In genomic region chr9:80074439-80074838, GRCh38 we compare ENCODE assay signal across 26 cellular contexts.
DNase-seq lines count a peak whose midpoint lies in the region; ATAC-seq and TF ChIP-seq lines count a peak whose summit lies in the region.
"Had no signal": no experiment of that assay in that cellular context is flagged by ENCODE, and none has a peak within 500 bp of the region (broad histone marks: within the 10 kb centered on the region; RNA-seq: fewer than 3 reads in every experiment).

No MANE protein-coding gene starts in this region.

- H3K27ac Mint-ChIP-seq in endothelial cell (ENCODE audit: unreplicated experiment), result no peak overlapping the region
- H3K27ac Mint-ChIP-seq: activated B cell treated with CpG ODN at 0.5 μM for 24 hours; activated CD4-positive, alpha-beta memory T cell treated with anti-CD3 and anti-CD28 coated beads for 36 hours; T-helper 2 cell treated with Interferon-gamma antibody and Interleukin-4, amounts not matched to agents 5 μg/mL and 100 μg/mL, for 36 hours had no signal

- no peak for DNase-seq in Right ventricle myocardium superior
- DNase-seq in left ventricle myocardium inferior, result no peak
- peak; percentile 55 for DNase-seq in astrocyte of the hippocampus (ENCODE audit: low read depth, low spot score)
- DNase-seq in omental fat pad (ENCODE audit: low spot score), result no peak
- DNase-seq in HPDE6-E6E7 (ENCODE audit: extremely low spot score), result no peak
- DNase-seq in endothelial cell (ENCODE audit: low spot score), result no peak
- no peak for DNase-seq in SK-N-DZ (ENCODE audit: low spot score)
- no peak for DNase-seq in activated CD8-positive, alpha-beta memory T cell treated with anti-CD3 and anti-CD28 coated beads, Interleukin-2, amount 50 U/mL, for 48 hours
- DNase-seq: activated B cell treated with CpG ODN at 0.5 μM for 24 hours; activated CD4-positive, alpha-beta memory T cell treated with anti-CD3 and anti-CD28 coated beads for 36 hours; activated gamma-delta T cell treated with Interleukin-2 at 50 U/mL for 16 hours; Caco-2; central memory CD4-positive, alpha-beta T cell; erythroblast; foreskin keratinocyte; islet precursor cell; Kasumi-1; NCI-H1105 treated with DMSO at 0.1 percent for 48 hours; NCI-H2081; retina; SK-N-SH; stimulated activated CD4-positive, alpha-beta T cell treated with anti-CD3 and anti-CD28 coated beads, Interleukin-4, amount 100 ng/mL, for 24 hours; stimulated activated naive CD4-positive, alpha-beta T cell treated with Interleukin-2 at 50 U/mL for 16 hours; tibial artery had no signal

- no peak overlapping the region for H3K4me3 ChIP-seq in left ventricle myocardium inferior
- H3K4me3 ChIP-seq: A549, tibial artery had no signal

- peaks cover 4% of the 10 kb centered on the region for H3K9me3 ChIP-seq in left ventricle myocardium inferior (replicated peaks)
- H3K9me3 ChIP-seq: A549, Caco-2, SK-N-SH, tibial artery had no signal

- H3K36me3 ChIP-seq in left ventricle myocardium inferior, result no peaks in the 10 kb centered on the region
- H3K36me3 ChIP-seq: tibial artery had no signal

- ATAC-seq in Right ventricle myocardium superior (ENCODE audit: poor library complexity) (peak; percentile 49), omental fat pad (ENCODE audit: low FRiP score) (peak; percentile 62)
- ATAC-seq: A549, foreskin keratinocyte had no signal

- peaks cover 3% of the 10 kb centered on the region for H3K27me3 Mint-ChIP-seq in endothelial cell (ENCODE audit: unreplicated experiment)
- H3K27me3 Mint-ChIP-seq: activated B cell treated with CpG ODN at 0.5 μM for 24 hours; activated CD4-positive, alpha-beta memory T cell treated with anti-CD3 and anti-CD28 coated beads for 36 hours had no signal

- H3K36me3 Mint-ChIP-seq in endothelial cell (ENCODE audit: low read depth, unreplicated experiment), result no peaks in the 10 kb centered on the region
- H3K36me3 Mint-ChIP-seq: activated CD4-positive, alpha-beta memory T cell treated with anti-CD3 and anti-CD28 coated beads for 36 hours had no signal

- H3K4me1 ChIP-seq in left ventricle myocardium inferior, result peaks cover 5% of the 10 kb centered on the region
- H3K4me1 ChIP-seq: A549, Caco-2, foreskin keratinocyte had no signal

- no peak overlapping the region for H3K4me3 Mint-ChIP-seq in endothelial cell (ENCODE audit: unreplicated experiment)
- H3K4me3 Mint-ChIP-seq: activated B cell treated with CpG ODN at 0.5 μM for 24 hours; activated CD4-positive, alpha-beta memory T cell treated with anti-CD3 and anti-CD28 coated beads for 36 hours; T-helper 2 cell treated with Interferon-gamma antibody and Interleukin-4, amounts not matched to agents 5 μg/mL and 100 μg/mL, for 36 hours had no signal

- no peak overlapping the region for H3K27ac ChIP-seq in left ventricle myocardium inferior (replicated peaks)
- H3K27ac ChIP-seq: A549, foreskin keratinocyte, tibial artery had no signal

- H3K4me1 Mint-ChIP-seq in endothelial cell (ENCODE audit: unreplicated experiment), result no peaks in the 10 kb centered on the region

- TF ChIP-seq CTCF in left ventricle myocardium inferior (IDR thresholded peaks at IDR 0.05; ENCODE audit: borderline replicate concordance) (no peak), omental fat pad (IDR thresholded peaks at IDR 0.05) (no peak), endothelial cell (IDR thresholded peaks at IDR 0.05; ENCODE audit: unreplicated experiment) (no peak)

- intact Hi-C loops in Right ventricle myocardium superior (cut with DNase I), result no loop called here
- intact Hi-C loops in left ventricle myocardium inferior (cut with micrococcal nuclease), result no loop called here

- no peaks in the 10 kb centered on the region for H3K27me3 ChIP-seq in left ventricle myocardium inferior (ENCODE audit: low read depth)
- H3K27me3 ChIP-seq: foreskin keratinocyte, tibial artery had no signal

- no peaks in the 10 kb centered on the region for H3K9me3 Mint-ChIP-seq in endothelial cell (ENCODE audit: unreplicated experiment)
- H3K9me3 Mint-ChIP-seq: activated B cell treated with CpG ODN at 0.5 μM for 24 hours; activated CD4-positive, alpha-beta memory T cell treated with anti-CD3 and anti-CD28 coated beads for 36 hours; T-helper 2 cell treated with Interferon-gamma antibody and Interleukin-4, amounts not matched to agents 5 μg/mL and 100 μg/mL, for 36 hours had no signal
